In the genomic region with DNA sequence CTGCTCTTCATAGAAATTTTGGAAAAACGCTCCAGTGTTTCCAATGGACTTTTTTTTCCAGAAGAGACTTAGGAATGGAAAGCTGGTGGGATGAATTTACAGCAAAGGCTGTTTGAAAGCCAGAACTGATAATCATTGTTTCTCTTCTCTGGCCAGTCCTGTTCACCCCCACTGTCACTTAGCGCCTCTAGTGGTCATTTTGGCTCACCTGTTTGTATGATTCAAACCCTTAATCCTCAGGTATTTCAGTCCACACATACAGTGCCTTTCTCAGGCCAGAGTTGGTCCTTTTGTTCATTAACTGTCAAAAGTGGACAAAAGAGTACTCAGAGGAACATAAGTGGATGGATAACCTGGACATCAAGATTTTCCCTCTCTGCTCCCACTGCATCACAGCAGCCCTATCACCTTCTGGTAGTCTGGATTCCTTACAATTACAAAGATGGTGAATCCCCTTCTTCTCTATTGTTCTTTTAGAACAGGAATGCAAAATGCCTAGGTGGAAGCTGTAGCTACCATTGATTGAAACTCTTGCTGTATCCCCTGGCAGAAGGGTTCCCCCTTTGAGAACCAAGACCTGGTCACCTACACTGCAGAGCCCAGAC, we compare ENCODE assay signal across 8 cellular contexts.
DNase-seq lines count a peak whose midpoint lies in the region; ATAC-seq and TF ChIP-seq lines count a peak whose summit lies in the region.

No MANE protein-coding gene starts in this region.

- TF ChIP-seq CTCF in VCaP (conservative IDR thresholded peaks at IDR 0.05) (peak; percentile 69), dorsolateral prefrontal cortex (IDR thresholded peaks at IDR 0.05 in 54 of 56, conservative IDR thresholded peaks at IDR 0.05 in 2 of 56; ENCODE audit: low read depth in 1 of 56, partially characterized antibody in 56 of 56) (no peak)

- intact Hi-C loops in CD4-positive, alpha-beta memory T cell (cut with micrococcal nuclease), result no loop called here
- intact Hi-C loops in dorsolateral prefrontal cortex (cut with DNase I), result no loop called here

- no peaks in the 10 kb centered on the region for H3K4me1 ChIP-seq in CD4-positive, alpha-beta memory T cell (ENCODE audit: insufficient read depth, low read length)

- no peak overlapping the region for H3K4me3 ChIP-seq in CD4-positive, alpha-beta memory T cell (ENCODE audit: low read length in 2 of 2)
- H3K4me3 ChIP-seq in dorsolateral prefrontal cortex, result no peak overlapping the region

- no peaks in the 10 kb centered on the region for H3K36me3 Mint-ChIP-seq in CD4-positive, alpha-beta memory T cell

- no peaks in the 10 kb centered on the region for H3K36me3 ChIP-seq in CD4-positive, alpha-beta memory T cell (ENCODE audit: insufficient read depth, low read length)

- CTCF ChIA-PET in CD4-positive, alpha-beta memory T cell (lab: Charles Lee; ENCODE audit: partially characterized antibody), result interaction anchor here (1.1 kb wide), 1 partner anchor 11 kb away, joined by 3 read pairs; no protein-coding TSS in a partner anchor

- no peak overlapping the region for H3K4me3 Mint-ChIP-seq in CD4-positive, alpha-beta memory T cell

- POLR2A ChIA-PET in CD4-positive, alpha-beta memory T cell (lab: Charles Lee; ENCODE audit: partially characterized antibody), result no interaction called here

- H3K27me3 ChIP-seq in CD4-positive, alpha-beta memory T cell (ENCODE audit: insufficient read depth, low read length), result no peaks in the 10 kb centered on the region
- no peaks in the 10 kb centered on the region for H3K27me3 ChIP-seq in dorsolateral prefrontal cortex

- H3K27ac Mint-ChIP-seq in CD4-positive, alpha-beta memory T cell, result no peak overlapping the region

- DNase-seq in stimulated activated CD4-positive, alpha-beta T cell treated with anti-CD3 and anti-CD28 coated beads, Interleukin-15, amount 100 ng/mL, for 24 hours, result peak; percentile 5
- no peak for DNase-seq in stimulated activated CD4-positive, alpha-beta T cell treated with anti-CD3 and anti-CD28 coated beads, Interleukin-12 subunit alpha, Interleukin-12 subunit beta, amount 100 ng/mL, for 4 hours
- DNase-seq in dedifferentiated amniotic fluid mesenchymal stem cell (ENCODE audit: extremely low spot score) (no peak), dorsolateral prefrontal cortex (no peak)
- no peak for DNase-seq in CD4-positive, alpha-beta memory T cell
- no peak for DNase-seq in stimulated activated naive CD4-positive, alpha-beta T cell treated with Interleukin-2 at 50 U/mL for 16 hours (lab: John Stamatoyannopoulos, UW)

- no peak overlapping the region for H3K27ac ChIP-seq in VCaP
- no peak overlapping the region for H3K27ac ChIP-seq in CD4-positive, alpha-beta memory T cell (ENCODE audit: low read depth, low read length)
- no peak overlapping the region for H3K27ac ChIP-seq in dorsolateral prefrontal cortex

- H3K4me1 Mint-ChIP-seq in CD4-positive, alpha-beta memory T cell, result no peaks in the 10 kb centered on the region

- peaks cover 0 to 4% (median 0%) of the 10 kb centered on the region in 8 donors for H3K9me3 Mint-ChIP-seq in CD4-positive, alpha-beta memory T cell

- H3K9me3 ChIP-seq in CD4-positive, alpha-beta memory T cell (ENCODE audit: control insufficient read depth in 1 of 2, low read length in 2 of 2), result no peaks in the 10 kb centered on the region

- H3K27me3 Mint-ChIP-seq in CD4-positive, alpha-beta memory T cell, result no peaks in the 10 kb centered on the region

- ATAC-seq in HG03097 (IDR thresholded peaks at IDR 0.05; ENCODE audit: low FRiP score, unreplicated experiment), result peak; percentile 88
